In genomic region chr10:112915590-112916572, GRCh38 we compare ENCODE assay signal across 10 cellular contexts. TPM values are rescaled to one million over a fixed set of nuclear protein-coding genes. Genes with fewer than 3 reads are reported as not detected.
DNase-seq lines count a peak whose midpoint lies in the region; ATAC-seq and TF ChIP-seq lines count a peak whose summit lies in the region.
"Had no signal": no experiment of that assay in that cellular context is flagged by ENCODE, and none has a peak within 500 bp of the region (broad histone marks: within the 10 kb centered on the region; RNA-seq: fewer than 3 reads in every experiment).

No MANE protein-coding gene starts in this region.

- peak overlapping the region; percentile 93 for H3K27ac ChIP-seq in PC-3 (ENCODE audit: low read length)
- H3K27ac ChIP-seq in foreskin keratinocyte: no peak overlapping the region
- H3K27ac ChIP-seq in CD8-positive, alpha-beta T cell (ENCODE audit: low read depth, low read length): no peak overlapping the region

- DNase-seq in PC-3 (peak; percentile 85), foreskin keratinocyte (peak in 1 of 2 donors; percentile 34), renal cortical epithelial cell (ENCODE audit: low read depth) (peak; percentile 93), epidermal melanocyte (ENCODE audit: insufficient read length, low spot score) (no peak), NCI-H82 treated with DMSO at 0.1 percent for 48 hours (lab: John Stamatoyannopoulos, UW; ENCODE audit: unreplicated experiment) (no peak)
- DNase-seq in CD8-positive, alpha-beta T cell: no peak
- DNase-seq: activated CD8-positive, alpha-beta memory T cell treated with anti-CD3 and anti-CD28 coated beads, Interleukin-2, amount 10 ng/mL, durations not matched to agents 7 days and 5 days; GF-D8 had no signal

- no peaks in the 10 kb centered on the region for H3K9me3 Mint-ChIP-seq in CD8-positive, alpha-beta T cell

- H3K27me3 ChIP-seq in PC-3 (ENCODE audit: low read length) (no peaks in the 10 kb centered on the region), foreskin keratinocyte (no peaks in the 10 kb centered on the region)
- no peaks in the 10 kb centered on the region for H3K27me3 ChIP-seq in CD8-positive, alpha-beta T cell (ENCODE audit: insufficient read depth, low read length)

- H3K9me3 ChIP-seq in PC-3 (ENCODE audit: low read length): no peaks in the 10 kb centered on the region
- no peaks in the 10 kb centered on the region for H3K9me3 ChIP-seq in CD8-positive, alpha-beta T cell (ENCODE audit: low read length)

- H3K4me3 Mint-ChIP-seq in CD8-positive, alpha-beta T cell: no peak overlapping the region
- H3K4me3 Mint-ChIP-seq: activated CD8-positive, alpha-beta memory T cell treated with anti-CD3 and anti-CD28 coated beads, Interleukin-2, amount 10 ng/mL, durations not matched to agents 7 days and 5 days had no signal

- ATAC-seq in GM18909 (IDR thresholded peaks at IDR 0.05; ENCODE audit: poor library complexity, unreplicated experiment) (peak; percentile 63), PC-3 (peak; percentile 76), foreskin keratinocyte (peak; percentile 54), HG02763 (IDR thresholded peaks at IDR 0.05; ENCODE audit: unreplicated experiment) (no peak)
- no peak for ATAC-seq in CD8-positive, alpha-beta T cell
- ATAC-seq: activated CD8-positive, alpha-beta memory T cell treated with anti-CD3 and anti-CD28 coated beads, Interleukin-2, amount 10 ng/mL, durations not matched to agents 7 days and 5 days had no signal

- H3F3A ChIP-seq in PC-3 (ENCODE audit: low read length, unreplicated experiment): peaks cover 11% of the 10 kb centered on the region

- H3K4me1 ChIP-seq in PC-3 (ENCODE audit: insufficient read depth, low read length): peaks cover 56% of the 10 kb centered on the region
- no peaks in the 10 kb centered on the region for H3K4me1 ChIP-seq in foreskin keratinocyte
- H3K4me1 ChIP-seq in CD8-positive, alpha-beta T cell (ENCODE audit: insufficient read depth, low read length): no peaks in the 10 kb centered on the region

- no peaks in the 10 kb centered on the region for H3K36me3 ChIP-seq in PC-3 (ENCODE audit: low read depth, low read length)
- H3K36me3 ChIP-seq in CD8-positive, alpha-beta T cell (ENCODE audit: insufficient read depth, low read length): no peaks in the 10 kb centered on the region

- no peaks in the 10 kb centered on the region for H4K20me1 ChIP-seq in PC-3 (ENCODE audit: low read length)

- no peak overlapping the region for H3K27ac Mint-ChIP-seq in CD8-positive, alpha-beta T cell
- H3K27ac Mint-ChIP-seq: activated CD8-positive, alpha-beta memory T cell treated with anti-CD3 and anti-CD28 coated beads, Interleukin-2, amount 10 ng/mL, durations not matched to agents 7 days and 5 days had no signal

- no peaks in the 10 kb centered on the region for H3K79me2 ChIP-seq in PC-3 (ENCODE audit: low read length)

- H3K4me1 Mint-ChIP-seq in CD8-positive, alpha-beta T cell (ENCODE audit: low read depth): no peaks in the 10 kb centered on the region
- H3K4me1 Mint-ChIP-seq: activated CD8-positive, alpha-beta memory T cell treated with anti-CD3 and anti-CD28 coated beads, Interleukin-2, amount 10 ng/mL, durations not matched to agents 7 days and 5 days had no signal

- TSS peak; percentile 75 for BruUV-seq in PC-3 (replicated peaks; lab: Mats Ljungman, UMichigan)

- no peaks in the 10 kb centered on the region for H3K27me3 Mint-ChIP-seq in CD8-positive, alpha-beta T cell (ENCODE audit: low read depth)

- H3K9ac ChIP-seq in PC-3 (ENCODE audit: low read length): peak overlapping the region; percentile 68

- POLR2A ChIA-PET in PC-3 (lab: Charles Lee; ENCODE audit: unreplicated experiment): interaction anchor here (0.6 kb wide), 1 partner anchor 205 kb away, joined by 3 read pairs; no protein-coding TSS in a partner anchor
- POLR2A ChIA-PET in CD8-positive, alpha-beta T cell (lab: Charles Lee): no interaction called here

- H2AFZ ChIP-seq in PC-3 (ENCODE audit: low read length): peak overlapping the region; percentile 62

- TF ChIP-seq CTCF in PC-3 (conservative IDR thresholded peaks at IDR 0.05; ENCODE audit: low read depth, low read length) (no peak), foreskin keratinocyte (conservative IDR thresholded peaks at IDR 0.05) (no peak)
- no peak for TF ChIP-seq CTCF in CD8-positive, alpha-beta T cell (IDR thresholded peaks at IDR 0.05)

- no peaks in the 10 kb centered on the region for H3K9me2 ChIP-seq in PC-3 (replicated peaks; ENCODE audit: low read length)

- H3K4me3 ChIP-seq in PC-3 (ENCODE audit: low read length): peak overlapping the region; percentile 57
- H3K4me3 ChIP-seq in CD8-positive, alpha-beta T cell (ENCODE audit: low read depth, low read length): no peak overlapping the region

- intact Hi-C loops in PC-3 (cut with micrococcal nuclease): loop anchor here (1.0 to 2.0 kb wide), 2 partner anchors 35 to 104 kb away; partner anchors contain the start of gene TCF7L2
- intact Hi-C loops in CD8-positive, alpha-beta T cell (cut with DNase I, micrococcal nuclease): no loop called here

- CTCF ChIA-PET in PC-3 (lab: Charles Lee): interaction anchor here (0.6 kb wide), 1 partner anchor 33 kb away, joined by 4 read pairs; no protein-coding TSS in a partner anchor
- CTCF ChIA-PET in CD8-positive, alpha-beta T cell (lab: Charles Lee): interaction anchor here (1.2 kb wide), 1 partner anchor 12 kb away, joined by 5 read pairs; no protein-coding TSS in a partner anchor

- no peaks in the 10 kb centered on the region for H3K36me3 Mint-ChIP-seq in CD8-positive, alpha-beta T cell
- H3K36me3 Mint-ChIP-seq: activated CD8-positive, alpha-beta memory T cell treated with anti-CD3 and anti-CD28 coated beads, Interleukin-2, amount 10 ng/mL, durations not matched to agents 7 days and 5 days had no signal

- H3K4me2 ChIP-seq in PC-3 (ENCODE audit: low read length): peak overlapping the region; percentile 86

RNA-seq across cellular contexts. Expression of gene TCF7L2, which starts 34.2 kb away (rescaled TPM):
- 14.3 and 16.1 TPM in 2 replicates for total RNA-seq in PC-3 (2014; rRNA removed)
- 4.7 and 5.1 TPM in 2 replicates for total RNA-seq in foreskin keratinocyte
- 2.4 and 2.6 TPM in 2 replicates for polyA plus RNA-seq in foreskin keratinocyte
- 1.6 and 5.2 TPM in 2 replicates for total RNA-seq in renal cortical epithelial cell
- total RNA-seq in CD8-positive, alpha-beta T cell: 1 to 10 TPM; 8.6 to 9.6 TPM

Comparison
In these comparisons a context has a peak if more than half of its experiments do, and no peak if none do; other contexts are left out.
1. ATAC-seq: peak in GM18909 (single experiment), PC-3 (single experiment) and foreskin keratinocyte (single experiment); none in CD8-positive, alpha-beta T cell (single experiment) and HG02763 (single experiment).
2. DNase-seq: peak in PC-3 (single experiment) and renal cortical epithelial cell (single experiment); none in epidermal melanocyte (single experiment), CD8-positive, alpha-beta T cell (0 of 7) and NCI-H82 treated with DMSO at 0.1 percent for 48 hours (single experiment).